ENCODE assay signal across 1 cellular context in the genomic region with DNA sequence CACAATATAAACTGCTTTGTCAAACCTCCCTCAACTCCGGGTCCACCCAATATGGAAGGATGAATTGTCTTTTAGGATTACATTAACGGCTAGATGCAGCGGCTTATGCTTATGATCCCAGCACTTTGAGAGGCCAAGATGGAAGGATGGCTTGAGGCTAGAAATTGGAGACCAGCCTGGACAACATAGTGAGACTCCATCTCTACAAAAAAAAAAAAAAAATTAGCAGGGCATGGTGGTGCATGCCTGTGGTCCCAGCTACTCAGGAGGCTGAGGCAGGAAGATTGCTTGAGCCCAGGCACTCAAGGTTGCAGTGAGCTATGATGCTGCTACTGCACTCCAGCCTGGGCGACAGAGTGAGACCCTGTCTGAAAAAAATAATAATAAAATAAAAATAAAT.
A peak's percentile ranks its signal among the peaks of the same experiment; 100 is the strongest.
TF ChIP-seq lines count a peak whose summit lies in the region.

No MANE protein-coding gene starts in this region.

TF ChIP-seq in HepG2, 621 proteins besides CTCF, POLR2A, EP300 and RAD21:
- peak; percentile 44 for TF ChIP-seq ZNF121 (CRISPR knock-in tag; IDR thresholded peaks at IDR 0.05)
TF ChIP-seq in HepG2: peak in this region for 1; not testable (repeated sequence) for 620.
